7 cellular contexts compared by ENCODE assay signal in genomic region chr12:71754461-71755145, GRCh38. TPM values are rescaled to one million over a fixed set of nuclear protein-coding genes. Genes with fewer than 3 reads are reported as not detected.
DNase-seq lines count a peak whose midpoint lies in the region; ATAC-seq and TF ChIP-seq lines count a peak whose summit lies in the region.

A gene with protein sequence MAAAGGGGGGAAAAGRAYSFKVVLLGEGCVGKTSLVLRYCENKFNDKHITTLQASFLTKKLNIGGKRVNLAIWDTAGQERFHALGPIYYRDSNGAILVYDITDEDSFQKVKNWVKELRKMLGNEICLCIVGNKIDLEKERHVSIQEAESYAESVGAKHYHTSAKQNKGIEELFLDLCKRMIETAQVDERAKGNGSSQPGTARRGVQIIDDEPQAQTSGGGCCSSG (plus strand): TSS chr12:71754863. CDS start chr12:71755130, 267 bp downstream.

- no peaks in the 10 kb centered on the region for H3K9me2 ChIP-seq in hepatocyte (replicated peaks; ENCODE audit: insufficient read depth)

- TF ChIP-seq CTCF in hepatocyte (IDR thresholded peaks at IDR 0.05; ENCODE audit: poor library complexity), result no peak

- peak within 1 kb of the TSS; percentile 90 for H2AFZ ChIP-seq in hepatocyte

- H3K79me2 ChIP-seq in hepatocyte, result peaks cover 46% of the 10 kb centered on the region

- peak within 1 kb of the TSS; percentile 90 for H3K4me2 ChIP-seq in hepatocyte

- peak within 1 kb of the TSS; percentile 99 for H3K27ac ChIP-seq in hepatocyte

- DNase-seq in NCI-H2081 (lab: John Stamatoyannopoulos, UW), result peak; percentile 95 to 97
- peak; percentile 94 for DNase-seq in T1000 (lab: John Stamatoyannopoulos, UW)
- DNase-seq in astrocyte of the hippocampus (ENCODE audit: low read depth, low spot score), result peak; percentile 99
- DNase-seq in hepatocyte (ENCODE audit: low spot score), result peak; percentile 99
- DNase-seq in retina, result peak; percentile 92

- no peaks in the 10 kb centered on the region for H3K4me1 ChIP-seq in hepatocyte (ENCODE audit: insufficient read depth)

- H3K36me3 ChIP-seq in hepatocyte (replicated peaks; ENCODE audit: insufficient read depth, low read depth), result no peaks in the 10 kb centered on the region

- peak within 1 kb of the TSS; percentile 97 for H3K4me3 ChIP-seq in hepatocyte

- WGBS in hepatocyte (ENCODE audit: low lambda C conversion rate, missing lambda C conversion rate), result 6% methylated on average over 35 of the region's 56 CpGs

- peaks cover 28% of the 10 kb centered on the region for H4K20me1 ChIP-seq in hepatocyte (ENCODE audit: insufficient read depth, poor library complexity, severe bottlenecking)

- H3K27me3 ChIP-seq in hepatocyte, result peaks cover 10% of the 10 kb centered on the region

- ATAC-seq in GM18508 (IDR thresholded peaks at IDR 0.05; ENCODE audit: insufficient read depth, unreplicated experiment) (peak; percentile 87), HG03025 (IDR thresholded peaks at IDR 0.05; ENCODE audit: low FRiP score, unreplicated experiment) (peak; percentile 96)

- H3K9me3 ChIP-seq in hepatocyte (ENCODE audit: low read depth), result no peaks in the 10 kb centered on the region

RNA-seq across cellular contexts. Expression of the gene that starts here (rescaled TPM):
- total RNA-seq in hepatocyte, result 17.4 and 39.2 TPM in 2 replicates
- polyA plus RNA-seq in hepatocyte, result 52.2 and 65.0 TPM in 2 replicates

Comparison
In these comparisons a context has a peak if more than half of its experiments do, and no peak if none do; other contexts are left out.
1. Peak in every context shown above with its lines: DNase-seq, ATAC-seq, H3K4me3 ChIP-seq and H3K27ac ChIP-seq.